In the genomic region with DNA sequence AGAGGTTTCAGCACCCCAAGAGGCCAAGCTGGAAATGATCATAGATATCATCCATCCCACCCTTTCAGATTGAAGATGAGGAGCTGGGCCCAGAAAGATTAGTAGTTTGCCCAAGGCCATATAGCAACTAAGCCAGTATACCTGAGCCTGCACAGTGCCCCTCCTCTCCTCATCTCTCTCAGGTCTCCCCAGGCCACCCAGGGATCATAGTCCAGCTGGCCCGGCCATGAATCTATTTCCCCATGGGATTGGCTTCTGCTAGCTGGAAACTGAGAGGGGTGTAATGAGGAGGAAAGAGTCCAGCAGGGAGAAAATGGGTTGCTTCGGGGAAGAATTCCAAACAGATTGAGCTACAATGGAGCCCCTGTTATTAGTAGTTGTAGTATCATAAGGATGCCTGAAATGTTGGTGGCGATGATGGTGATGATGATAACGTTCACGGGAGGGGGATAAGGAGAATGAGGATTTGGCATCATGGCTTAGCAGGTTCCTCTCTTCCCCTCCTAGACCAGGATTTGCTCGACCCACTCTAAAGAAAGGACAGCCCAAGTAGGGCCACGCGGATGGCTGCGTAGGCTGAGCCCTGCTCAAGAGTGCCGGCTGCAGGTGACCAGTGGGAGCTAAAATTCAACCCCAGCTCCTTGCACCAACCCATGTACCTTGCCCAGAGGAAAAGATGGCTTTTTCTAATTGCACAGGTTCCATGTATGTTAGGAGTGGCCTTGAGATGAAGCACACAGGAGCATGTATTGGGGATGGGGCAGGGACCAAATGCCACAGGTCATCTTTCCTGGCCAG, we compare ENCODE assay signal across 1 cellular context.
TF ChIP-seq lines count a peak whose summit lies in the region.

No MANE protein-coding gene starts in this region.

TF ChIP-seq in HCT116, 20 proteins besides CTCF, POLR2A, EP300 and RAD21 (continued from another document):
- TF ChIP-seq SP1 (IDR thresholded peaks at IDR 0.05; ENCODE audit: low read depth) (no peak), EZH2 (IDR thresholded peaks at IDR 0.05) (no peak), MAX (IDR thresholded peaks at IDR 0.05) (no peak), ATF3 (IDR thresholded peaks at IDR 0.05) (no peak), EGR1 (IDR thresholded peaks at IDR 0.05; ENCODE audit: low read depth) (no peak)
